Comparison of ENCODE assay signal across 8 cellular contexts in genomic region chr10:91006001-91006751, GRCh38.
DNase-seq lines count a peak whose midpoint lies in the region; ATAC-seq and TF ChIP-seq lines count a peak whose summit lies in the region.

No MANE protein-coding gene starts in this region.

- H3K9ac ChIP-seq in endodermal cell (ENCODE audit: extremely low read depth, low read length, poor library complexity, severe bottlenecking) = no peak overlapping the region

- peaks cover 19% of the 10 kb centered on the region for H3K27me3 Mint-ChIP-seq in endodermal cell (ENCODE audit: insufficient read depth)
- H3K27me3 Mint-ChIP-seq in naive thymus-derived CD4-positive, alpha-beta T cell = peaks cover 0 to 22% (median 0%) of the 10 kb centered on the region in 5 donors

- POLR2A ChIA-PET in naive thymus-derived CD4-positive, alpha-beta T cell (lab: Charles Lee) = interaction anchor here (1.1 to 2.4 kb wide), 3 partner anchors 28 to 245 kb away, joined by 4 to 10 read pairs (median 4); no protein-coding TSS in a partner anchor

- H3K4me3 ChIP-seq in endodermal cell (ENCODE audit: low read length) = no peak overlapping the region
- peak overlapping the region; percentile 7 for H3K4me3 ChIP-seq in naive thymus-derived CD4-positive, alpha-beta T cell (ENCODE audit: low read length)

- TF ChIP-seq CTCF in AG09319 (IDR thresholded peaks at IDR 0.05; ENCODE audit: low read depth, low read length) = peak; percentile 93
- TF ChIP-seq CTCF in endodermal cell (conservative IDR thresholded peaks at IDR 0.05) = peak; percentile 95

- CTCF ChIA-PET in naive thymus-derived CD4-positive, alpha-beta T cell (lab: Charles Lee) = interaction anchor here (0.6 to 7.2 kb wide), 25 partner anchors 10 to 1295 kb away, joined by 3 to 148 read pairs (median 4); no protein-coding TSS in a partner anchor

- DNase-seq in AG09319 (ENCODE audit: extremely low read depth, low read depth) = peak; percentile 43
- peak; percentile 71 for DNase-seq in NCI-H82 (lab: John Stamatoyannopoulos, UW)
- peak; percentile 18 to 60 (median 27) for DNase-seq in activated CD8-positive, alpha-beta memory T cell treated with anti-CD3 and anti-CD28 coated beads for 48 hours (ENCODE audit: low read depth in 2 of 3, low spot score in 2 of 3)
- DNase-seq in endodermal cell = peak; percentile 79
- peak; percentile 37 to 78 (median 68) for DNase-seq in naive thymus-derived CD4-positive, alpha-beta T cell
- DNase-seq in stimulated activated naive CD4-positive, alpha-beta T cell (lab: John Stamatoyannopoulos, UW) = peak; percentile 3 to 80 (median 44)

- no peaks in the 10 kb centered on the region for H3K27me3 ChIP-seq in endodermal cell (ENCODE audit: control insufficient read depth, insufficient read depth, low read length, poor library complexity, severe bottlenecking)
- no peaks in the 10 kb centered on the region for H3K27me3 ChIP-seq in naive thymus-derived CD4-positive, alpha-beta T cell (ENCODE audit: control insufficient read depth in 2 of 2, insufficient read depth in 2 of 2, low read length in 2 of 2)

- H3K4me1 Mint-ChIP-seq in endodermal cell = peaks cover 12% of the 10 kb centered on the region
- H3K4me1 Mint-ChIP-seq in naive thymus-derived CD4-positive, alpha-beta T cell = peaks cover 0 to 26% (median 21%) of the 10 kb centered on the region in 7 donors

- H3K4me3 Mint-ChIP-seq in endodermal cell = no peak overlapping the region
- peak overlapping the region in 9 of 10 donors; percentile 31 to 76 (median 68) for H3K4me3 Mint-ChIP-seq in naive thymus-derived CD4-positive, alpha-beta T cell

- no peaks in the 10 kb centered on the region for H3K9me3 ChIP-seq in endodermal cell (ENCODE audit: control insufficient read depth, low read length)
- H3K9me3 ChIP-seq in naive thymus-derived CD4-positive, alpha-beta T cell (ENCODE audit: control insufficient read depth in 2 of 3, low read length in 3 of 3) = no peaks in the 10 kb centered on the region

- 36 to 83% methylated on average over 1 to 2 of the region's 2 CpGs for WGBS in endodermal cell (ENCODE audit: insufficient coverage in 1 of 2, insufficient read length in 1 of 2), 2 experiments

- no peaks in the 10 kb centered on the region for H3K9me3 Mint-ChIP-seq in endodermal cell
- H3K9me3 Mint-ChIP-seq in naive thymus-derived CD4-positive, alpha-beta T cell = no peaks in the 10 kb centered on the region

- H3K27ac Mint-ChIP-seq in endodermal cell = no peak overlapping the region
- peak overlapping the region; percentile 37 to 86 (median 74) for H3K27ac Mint-ChIP-seq in naive thymus-derived CD4-positive, alpha-beta T cell

- intact Hi-C loops in naive thymus-derived CD4-positive, alpha-beta T cell (cut with micrococcal nuclease) = loop anchor here (1.0 to 5.0 kb wide), 18 partner anchors 27 to 906 kb away; partner anchors contain the start of genes HECTD2 (in 2 of the 2) and PCGF5 (in 1 of the 2)

- H3K36me3 ChIP-seq in endodermal cell (ENCODE audit: control insufficient read depth, insufficient read depth, low read length) = no peaks in the 10 kb centered on the region
- H3K36me3 ChIP-seq in naive thymus-derived CD4-positive, alpha-beta T cell (ENCODE audit: control insufficient read depth in 2 of 3, insufficient read depth in 3 of 3, low read length in 3 of 3) = no peaks in the 10 kb centered on the region

- H3K4me1 ChIP-seq in endodermal cell (ENCODE audit: control insufficient read depth, insufficient read depth, low read length) = peaks cover 3% of the 10 kb centered on the region
- H3K4me1 ChIP-seq in naive thymus-derived CD4-positive, alpha-beta T cell (ENCODE audit: control insufficient read depth in 2 of 2, insufficient read depth in 2 of 2, low read length in 2 of 2) = peaks cover 7 to 19% of the 10 kb centered on the region in 2 donors

- H3K27ac ChIP-seq in endodermal cell (ENCODE audit: low read depth, low read length) = no peak overlapping the region
- peak overlapping the region; percentile 21 for H3K27ac ChIP-seq in naive thymus-derived CD4-positive, alpha-beta T cell (ENCODE audit: low read depth, low read length)

- no peaks in the 10 kb centered on the region for H3K36me3 Mint-ChIP-seq in endodermal cell (ENCODE audit: low read depth)
- no peaks in the 10 kb centered on the region for H3K36me3 Mint-ChIP-seq in naive thymus-derived CD4-positive, alpha-beta T cell

- ATAC-seq in GM18519 (IDR thresholded peaks at IDR 0.05; ENCODE audit: low FRiP score, unreplicated experiment) (peak; percentile 39), HG03196 (IDR thresholded peaks at IDR 0.05; ENCODE audit: unreplicated experiment) (peak; percentile 47)
- ATAC-seq in naive thymus-derived CD4-positive, alpha-beta T cell = peak; percentile 95

Comparison
In these comparisons a context has a peak if more than half of its experiments do, and no peak if none do; other contexts are left out.
1. DNase-seq: peak in every context shown above with its lines; median percentile 79 in endodermal cell; 71 in NCI-H82; 68 in naive thymus-derived CD4-positive, alpha-beta T cell; 44 in stimulated activated naive CD4-positive, alpha-beta T cell; 43 in AG09319; 27 in activated CD8-positive, alpha-beta memory T cell treated with anti-CD3 and anti-CD28 coated beads for 48 hours.
2. ATAC-seq: peak in every context shown above with its lines; median percentile 95 in naive thymus-derived CD4-positive, alpha-beta T cell; 47 in HG03196; 39 in GM18519.